In genomic region chr15:82472269-82472982, GRCh38 we compare ENCODE assay signal across 8 cellular contexts. TPM values are rescaled to one million over a fixed set of nuclear protein-coding genes. Genes with fewer than 3 reads are reported as not detected.
A peak's percentile ranks its signal among the peaks of the same experiment; 100 is the strongest.
DNase-seq lines count a peak whose midpoint lies in the region; ATAC-seq, FAIRE-seq and TF ChIP-seq lines count a peak whose summit lies in the region.
"Not testable (repeated sequence)": the region's sequence is repeated elsewhere in the genome, so short reads cannot be mapped to it uniquely, and the experiment has no call there.

No MANE protein-coding gene starts in this region.

- H3K4me1 Mint-ChIP-seq in stimulated activated memory B cell treated with anti-CD40 and anti-IgM and Interleukin-4, amounts not matched to agents 10 μg/mL and 1 μg/mL and 100 μg/mL, for 72 hours, result not testable (repeated sequence)

- FAIRE-seq in GM12892 (lab: Jason Lieb, UNC); GM12878 (lab: Jason Lieb, UNC): not testable (repeated sequence)

- not testable (repeated sequence) for H3K79me2 ChIP-seq in GM12878 (ENCODE audit: control insufficient read depth, insufficient read depth, low read length)

- not testable (repeated sequence) for H3K4me1 ChIP-seq in GM12878 (ENCODE audit: control insufficient read depth, insufficient read depth, low read length); neuronal stem cell (ENCODE audit: control insufficient read depth in 2 of 2, insufficient read depth in 1 of 2, low read depth in 1 of 2, low read length in 2 of 2)

- H3K36me3 ChIP-seq in GM12878 (ENCODE audit: control insufficient read depth in 2 of 2, insufficient read depth in 2 of 2, low read length in 1 of 2); neuronal stem cell (replicated peaks in 1 of 2; ENCODE audit: control insufficient read depth in 2 of 2, insufficient read depth in 2 of 2, low read length in 2 of 2): not testable (repeated sequence)

- H2BK15ac ChIP-seq in neuronal stem cell (ENCODE audit: low read length), result not testable (repeated sequence)

- not testable (repeated sequence) for H4K91ac ChIP-seq in neuronal stem cell (ENCODE audit: low read depth, low read length, poor library complexity)

- not testable (repeated sequence) for H3K23ac ChIP-seq in neuronal stem cell (ENCODE audit: low read depth, low read length, poor library complexity)

- H3K79me1 ChIP-seq in neuronal stem cell (ENCODE audit: low read depth, low read length), result not testable (repeated sequence)

- RAD21 ChIA-PET in GM12878 (lab: Charles Lee; ENCODE audit: unreplicated experiment), result not testable (repeated sequence)

- H2AFZ ChIP-seq in GM12878 (ENCODE audit: control insufficient read depth, low read depth, low read length); neuronal stem cell (ENCODE audit: low read length): not testable (repeated sequence)

- WGBS in GM12878 (ENCODE audit: insufficient coverage, insufficient replicate concordance, low lambda C conversion rate, missing lambda C conversion rate), result 68% methylated on average over 24 of the region's 32 CpGs
- no CpG with 5 or more reads among the region's 32 CpGs for WGBS in neuronal stem cell (ENCODE audit: extremely low coverage in 2 of 2, insufficient read length in 2 of 2, insufficient replicate concordance in 1 of 2), 2 donors

- H3K4me3 Mint-ChIP-seq in stimulated activated memory B cell treated with anti-CD40 and anti-IgM and Interleukin-4, amounts not matched to agents 10 μg/mL and 1 μg/mL and 100 μg/mL, for 72 hours, result not testable (repeated sequence)

- ATAC-seq in GM12878, result not testable (repeated sequence)
- peak; percentile 13 for ATAC-seq in Right ventricle myocardium inferior
- ATAC-seq in stimulated activated memory B cell treated with anti-CD40 and anti-IgM and Interleukin-4, amounts not matched to agents 10 μg/mL and 1 μg/mL and 100 μg/mL, for 72 hours, result peak; percentile 60

- H3K4ac ChIP-seq in neuronal stem cell (ENCODE audit: low read length), result not testable (repeated sequence)

- H3K27me3 Mint-ChIP-seq in stimulated activated memory B cell treated with anti-CD40 and anti-IgM and Interleukin-4, amounts not matched to agents 10 μg/mL and 1 μg/mL and 100 μg/mL, for 72 hours, result not testable (repeated sequence)

- not testable (repeated sequence) for TF ChIP-seq EP300 in GM12878 (IDR thresholded peaks at IDR 0.05; ENCODE audit: borderline replicate concordance in 1 of 2, control insufficient read depth in 1 of 2, low read depth in 2 of 2, low read length in 2 of 2)

- POLR2A ChIA-PET in GM12878 (lab: Charles Lee), result not testable (repeated sequence)

- not testable (repeated sequence) for H4K20me1 ChIP-seq in GM12878 (ENCODE audit: control insufficient read depth, insufficient read depth)

- not testable (repeated sequence) for H3K9me3 ChIP-seq in GM12878 (replicated peaks; ENCODE audit: control insufficient read depth, insufficient read depth, low read length); neuronal stem cell (replicated peaks in 1 of 2; ENCODE audit: control insufficient read depth in 2 of 2, insufficient read depth in 1 of 2, low read depth in 1 of 2, low read length in 2 of 2)

- not testable (repeated sequence) for TF ChIP-seq CTCF in GM12878 (IDR thresholded peaks at IDR 0.05 in 2 of 3, conservative IDR thresholded peaks at IDR 0.05 in 1 of 3; ENCODE audit: control insufficient read depth in 2 of 3, extremely low read depth in 1 of 3, insufficient read depth in 1 of 3, low read depth in 3 of 3, low read length in 3 of 3)

- DNase-seq in Ammon's horn (ENCODE audit: low spot score), result peak; percentile 1
- peak; percentile 3 for DNase-seq in GM12892 (ENCODE audit: insufficient read length)
- peak; percentile 8 for DNase-seq in NAMALWA (ENCODE audit: low spot score)
- DNase-seq in GM12878 (ENCODE audit: low read depth, low spot score); Right ventricle myocardium inferior (ENCODE audit: missing footprints); neuronal stem cell (ENCODE audit: low spot score): not testable (repeated sequence)
- DNase-seq in kidney tubule cell (ENCODE audit: low spot score), result peak; percentile 1

- H3K4me3 ChIP-seq in GM12878; neuronal stem cell (ENCODE audit: low read length in 2 of 2): not testable (repeated sequence)

- TF ChIP-seq RAD21 in GM12878 (IDR thresholded peaks at IDR 0.05; ENCODE audit: insufficient read depth, low read depth, low read length), result not testable (repeated sequence)

- SMC1A ChIA-PET in GM12878 (lab: Charles Lee; ENCODE audit: uncharacterized antibody, unreplicated experiment), result not testable (repeated sequence)

- H3K9me3 Mint-ChIP-seq in stimulated activated memory B cell treated with anti-CD40 and anti-IgM and Interleukin-4, amounts not matched to agents 10 μg/mL and 1 μg/mL and 100 μg/mL, for 72 hours, result not testable (repeated sequence)

- not testable (repeated sequence) for H3K4me2 ChIP-seq in GM12878 (ENCODE audit: control insufficient read depth, insufficient read depth); neuronal stem cell (ENCODE audit: insufficient read depth, low read length, poor library complexity, severe bottlenecking)

- H3K18ac ChIP-seq in neuronal stem cell (ENCODE audit: low read length), result peak overlapping the region; percentile 38

- not testable (repeated sequence) for H3K27ac Mint-ChIP-seq in stimulated activated memory B cell treated with anti-CD40 and anti-IgM and Interleukin-4, amounts not matched to agents 10 μg/mL and 1 μg/mL and 100 μg/mL, for 72 hours

- not testable (repeated sequence) for H3K9ac ChIP-seq in GM12878 (ENCODE audit: control insufficient read depth, insufficient read depth, low read length); neuronal stem cell (ENCODE audit: low read depth, low read length, poor library complexity)

- not testable (repeated sequence) for TF ChIP-seq POLR2A in GM12892 (IDR thresholded peaks at IDR 0.05; ENCODE audit: low read depth, low read length); GM12878 (IDR thresholded peaks at IDR 0.05; ENCODE audit: low read depth, low read length)

- H2BK120ac ChIP-seq in neuronal stem cell (ENCODE audit: low read depth, low read length), result not testable (repeated sequence)

- not testable (repeated sequence) for H3K27me3 ChIP-seq in GM12878 (replicated peaks in 1 of 2; ENCODE audit: control insufficient read depth in 2 of 2, insufficient read depth in 2 of 2, low read length in 1 of 2); neuronal stem cell (ENCODE audit: control insufficient read depth in 3 of 3, insufficient read depth in 3 of 3, low read depth in 1 of 3, low read length in 3 of 3)

- H3K36me3 Mint-ChIP-seq in stimulated activated memory B cell treated with anti-CD40 and anti-IgM and Interleukin-4, amounts not matched to agents 10 μg/mL and 1 μg/mL and 100 μg/mL, for 72 hours, result not testable (repeated sequence)

- not testable (repeated sequence) for H2AK5ac ChIP-seq in neuronal stem cell (ENCODE audit: low read depth, low read length)

- H3K27ac ChIP-seq in GM12878 (ENCODE audit: control insufficient read depth, insufficient read depth); neuronal stem cell (replicated peaks; ENCODE audit: low read length): not testable (repeated sequence)

- TSS peak; percentile 43 for BruUV-seq in GM12878 (replicated peaks; lab: Mats Ljungman, UMichigan)

- H4K8ac ChIP-seq in neuronal stem cell (ENCODE audit: low read depth, low read length), result not testable (repeated sequence)

- intact Hi-C loops in GM12878 (cut with micrococcal nuclease; ENCODE audit: unreplicated experiment); Right ventricle myocardium inferior (cut with DNase I): not testable (repeated sequence)

- not testable (repeated sequence) for H2BK12ac ChIP-seq in neuronal stem cell (ENCODE audit: low read length)

- not testable (repeated sequence) for H3K14ac ChIP-seq in neuronal stem cell (ENCODE audit: low read length)

- in situ Hi-C loops in GM12878 (cut with MboI), result not testable (repeated sequence)

- not testable (repeated sequence) for H2BK5ac ChIP-seq in neuronal stem cell (ENCODE audit: low read length)

- CTCF ChIA-PET in GM12878 (lab: Yijun Ruan, JAX), result not testable (repeated sequence)

RNA-seq across cellular contexts. Expression of gene GOLGA6L9, which starts 42.8 kb away (rescaled TPM):
- polyA plus RNA-seq in GM12892 (2012; ENCODE audit: missing spikeins), result 4.3 TPM
- 42.3 and 44.7 TPM in 2 replicates for total RNA-seq in GM12878 (2013; cell fraction: nucleolus; rRNA removed)
- total RNA-seq in GM12878 (2014; rRNA removed) (1.6 TPM in 2 replicates), GM12878 (2014; rRNA removed; fragmentation: Illumina TruSeq; extraction: Trizol) (2.6 and 2.9 TPM in 2 replicates), GM12878 (2021) (0.98 and 1.3 TPM in 2 replicates), Right ventricle myocardium inferior (1.2 TPM)
- 1.5 TPM for polyA plus RNA-seq in GM12878 (2011; ENCODE audit: low read depth)
- polyA plus RNA-seq in GM12878 (2011; rRNA removed) (4.6 and 7.0 TPM in 2 replicates), GM12878 (2014; fragmentation: Illumina TruSeq; extraction: Trizol) (3.2 and 3.7 TPM in 2 replicates), GM12878 (2014; fragmentation: Nextera tagmentation; extraction: Ambion mirVana) (under 1 TPM; 0.35 to 0.58 TPM), GM12878 (2014; rRNA removed) (2.0 and 3.4 TPM in 2 replicates), GM12878 (2016; fragmentation: Nextera tagmentation; extraction: Ambion mirVana) (under 1 TPM; 0.92 to 0.96 TPM)
- 1.2 and 2.1 TPM in 2 replicates for polyA plus RNA-seq in GM12878 (2011; cell fraction: cytosol; rRNA removed)
- 15.7 and 23.6 TPM in 2 replicates for polyA plus RNA-seq in GM12878 (2011; cell fraction: nucleus; rRNA removed)
- 3.6 TPM in 2 replicates for polyA plus RNA-seq in GM12878 (2012)
- polyA minus RNA-seq in GM12878 (2011; rRNA and poly(A)+ RNA removed), result 1.5 and 2.3 TPM in 2 replicates
- not detected in 2 replicates for polyA minus RNA-seq in GM12878 (2011; cell fraction: cytosol; rRNA and poly(A)+ RNA removed)
- polyA minus RNA-seq in GM12878 (2011; cell fraction: nucleus; rRNA and poly(A)+ RNA removed), result 3.3 and 5.5 TPM in 2 replicates
- 7.5 TPM for polyA plus RNA-seq in neuronal stem cell (2013, experiment 1 of 2)
- 8.5 TPM for polyA plus RNA-seq in neuronal stem cell (2013, experiment 2 of 2)
